ENCODE assay signal across 8 cellular contexts in genomic region chr11:119727523-119728081, GRCh38. TPM values are rescaled to one million over a fixed set of nuclear protein-coding genes. Genes with fewer than 3 reads are reported as not detected.
A peak's percentile ranks its signal among the peaks of the same experiment; 100 is the strongest.
DNase-seq lines count a peak whose midpoint lies in the region; ATAC-seq, FAIRE-seq and TF ChIP-seq lines count a peak whose summit lies in the region.

No MANE protein-coding gene starts in this region.

- H3K36me3 ChIP-seq in cardiac muscle cell (no peaks in the 10 kb centered on the region), rectal smooth muscle tissue (ENCODE audit: control insufficient read depth, insufficient read depth, low read length) (no peaks in the 10 kb centered on the region)

- H3K9me3 ChIP-seq in cardiac muscle cell (ENCODE audit: low read depth): no peaks in the 10 kb centered on the region

- peaks cover 11% of the 10 kb centered on the region for H3K4me1 Mint-ChIP-seq in activated T-cell treated with anti-CD3 and anti-CD28 coated beads, Interleukin-2, amount 50 U/mL, for 72 hours (ENCODE audit: low read depth)

- H3K27ac Mint-ChIP-seq in activated T-cell treated with anti-CD3 and anti-CD28 coated beads, Interleukin-2, amount 50 U/mL, for 72 hours: no peak overlapping the region

- H3K9me3 Mint-ChIP-seq in activated T-cell treated with anti-CD3 and anti-CD28 coated beads, Interleukin-2, amount 50 U/mL, for 72 hours: no peaks in the 10 kb centered on the region

- TF ChIP-seq CTCF in D721Med (IDR thresholded peaks at IDR 0.05; ENCODE audit: insufficient read depth, missing control alignments) (peak; percentile 30), cardiac muscle cell (IDR thresholded peaks at IDR 0.05; ENCODE audit: low read depth, low read length) (peak; percentile 18)

- no peak for ATAC-seq in activated T-cell treated with anti-CD3 and anti-CD28 coated beads, Interleukin-2, amount 50 U/mL, for 72 hours (replicated peaks in 1 of 2)
- ATAC-seq in GM18520 (IDR thresholded peaks at IDR 0.05; ENCODE audit: unreplicated experiment): no peak
- no peak for ATAC-seq in HG02763 (IDR thresholded peaks at IDR 0.05; ENCODE audit: unreplicated experiment)
- ATAC-seq in GM18498 (IDR thresholded peaks at IDR 0.05; ENCODE audit: unreplicated experiment): no peak

- H3K27me3 ChIP-seq in cardiac muscle cell (no peaks in the 10 kb centered on the region), rectal smooth muscle tissue (ENCODE audit: control insufficient read depth, insufficient read depth, low read length) (peaks cover 2% of the 10 kb centered on the region)

- H3K4me3 Mint-ChIP-seq in activated T-cell treated with anti-CD3 and anti-CD28 coated beads, Interleukin-2, amount 50 U/mL, for 72 hours: peak overlapping the region; percentile 80 to 88

- H3K36me3 Mint-ChIP-seq in activated T-cell treated with anti-CD3 and anti-CD28 coated beads, Interleukin-2, amount 50 U/mL, for 72 hours (ENCODE audit: insufficient read depth in 2 of 2): no peaks in the 10 kb centered on the region

- peak overlapping the region; percentile 16 for H3K9ac ChIP-seq in rectal smooth muscle tissue (ENCODE audit: low read length)

- H3K4me3 ChIP-seq in cardiac muscle cell (peak overlapping the region; percentile 69), rectal smooth muscle tissue (ENCODE audit: low read length) (peak overlapping the region; percentile 70)

- no peak overlapping the region for H3K27ac ChIP-seq in cardiac muscle cell
- H3K27ac ChIP-seq in rectal smooth muscle tissue (ENCODE audit: low read depth, low read length): no peak overlapping the region

- H3K27me3 Mint-ChIP-seq in activated T-cell treated with anti-CD3 and anti-CD28 coated beads, Interleukin-2, amount 50 U/mL, for 72 hours (ENCODE audit: low read depth): peaks cover 39% of the 10 kb centered on the region

- no peak for FAIRE-seq in D721Med (lab: Jason Lieb, UNC)
- peak; percentile 23 for FAIRE-seq in HTR-8/SVneo (lab: Jason Lieb, UNC)

- H3K4me1 ChIP-seq in cardiac muscle cell (ENCODE audit: low read depth): peaks cover 17% of the 10 kb centered on the region
- peaks cover 11% of the 10 kb centered on the region for H3K4me1 ChIP-seq in rectal smooth muscle tissue (ENCODE audit: control insufficient read depth, insufficient read depth, low read length)

- DNase-seq in D721Med (ENCODE audit: insufficient read length, low spot score): no peak
- no peak for DNase-seq in HTR-8/SVneo (ENCODE audit: insufficient read length, low spot score)
- peak; percentile 20 to 38 for DNase-seq in activated T-cell treated with anti-CD3 and anti-CD28 coated beads, Interleukin-2, amount 50 U/mL, for 72 hours
- peak in 1 of 2 donors; percentile 43 for DNase-seq in cardiac muscle cell (ENCODE audit: low read depth in 1 of 2, low spot score in 1 of 2)

RNA-seq across cellular contexts. Expression of gene NECTIN1, which starts 1.4 kb away (rescaled TPM):
- total RNA-seq in activated T-cell treated with anti-CD3 and anti-CD28 coated beads, Interleukin-2, amount 50 U/mL, for 72 hours: 1 to 10 TPM; 1.5 to 2.6 TPM
- 9.1 and 11.8 TPM in 2 replicates for total RNA-seq in cardiac muscle cell
- 3.7 and 5.2 TPM in 2 replicates for polyA plus RNA-seq in cardiac muscle cell

Comparison
In these comparisons a context has a peak if more than half of its experiments do, and no peak if none do; other contexts are left out.
1. DNase-seq: peak in activated T-cell treated with anti-CD3 and anti-CD28 coated beads, Interleukin-2, amount 50 U/mL, for 72 hours (2 of 2); none in D721Med (single experiment) and HTR-8/SVneo (single experiment).